Comparison of ENCODE assay signal across 1 cellular context in the genomic region with DNA sequence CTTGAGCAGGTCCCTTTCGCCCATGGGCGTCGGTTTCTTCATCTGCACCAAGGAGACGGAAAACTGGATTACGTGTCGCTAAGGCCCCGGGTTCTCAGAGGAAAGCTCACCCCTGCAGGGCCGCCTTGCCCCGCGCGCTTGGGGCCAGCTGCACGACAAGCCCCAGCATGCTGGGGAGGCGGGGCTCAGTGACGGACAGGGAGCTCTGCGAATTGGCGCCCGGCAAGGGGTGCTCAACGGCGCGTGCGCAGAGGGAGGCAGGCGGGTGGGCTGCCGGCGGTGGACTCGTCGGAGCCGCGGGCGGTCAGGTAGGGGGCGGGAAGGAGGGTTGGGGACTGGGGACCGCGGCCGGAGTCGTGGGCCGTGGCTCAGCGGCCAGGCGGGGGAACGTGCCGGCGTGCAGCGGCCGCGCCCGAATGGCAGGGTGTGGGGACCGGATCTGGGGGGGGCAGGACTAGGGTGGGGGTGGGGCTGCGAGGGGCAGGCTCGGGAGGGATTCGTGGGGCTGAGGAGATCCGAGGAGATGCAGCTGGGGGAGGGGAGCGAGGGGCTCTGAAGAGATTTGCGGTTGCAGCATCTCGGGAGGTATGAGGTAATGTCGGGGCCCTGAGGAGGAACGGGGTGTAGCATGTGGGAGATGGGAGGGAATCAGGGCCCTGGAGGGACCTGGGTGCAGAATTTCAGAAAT.
A peak's percentile ranks its signal among the peaks of the same experiment; 100 is the strongest.
TF ChIP-seq lines count a peak whose summit lies in the region.

A gene with protein sequence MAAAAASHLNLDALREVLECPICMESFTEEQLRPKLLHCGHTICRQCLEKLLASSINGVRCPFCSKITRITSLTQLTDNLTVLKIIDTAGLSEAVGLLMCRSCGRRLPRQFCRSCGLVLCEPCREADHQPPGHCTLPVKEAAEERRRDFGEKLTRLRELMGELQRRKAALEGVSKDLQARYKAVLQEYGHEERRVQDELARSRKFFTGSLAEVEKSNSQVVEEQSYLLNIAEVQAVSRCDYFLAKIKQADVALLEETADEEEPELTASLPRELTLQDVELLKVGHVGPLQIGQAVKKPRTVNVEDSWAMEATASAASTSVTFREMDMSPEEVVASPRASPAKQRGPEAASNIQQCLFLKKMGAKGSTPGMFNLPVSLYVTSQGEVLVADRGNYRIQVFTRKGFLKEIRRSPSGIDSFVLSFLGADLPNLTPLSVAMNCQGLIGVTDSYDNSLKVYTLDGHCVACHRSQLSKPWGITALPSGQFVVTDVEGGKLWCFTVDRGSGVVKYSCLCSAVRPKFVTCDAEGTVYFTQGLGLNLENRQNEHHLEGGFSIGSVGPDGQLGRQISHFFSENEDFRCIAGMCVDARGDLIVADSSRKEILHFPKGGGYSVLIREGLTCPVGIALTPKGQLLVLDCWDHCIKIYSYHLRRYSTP (plus strand): TSS at position 232 of the 688 bp plus-strand sequence. CDS start 10,438 bp downstream, outside the sequence.

TF ChIP-seq in Ishikawa, 13 proteins besides CTCF, POLR2A, EP300 and RAD21 (continued from another document):
- TF ChIP-seq YY1 (IDR thresholded peaks at IDR 0.05; ENCODE audit: low read depth) (0 out of 2 replicates have a peak, but pooled peaks have one; percentile 23), TEAD4 (IDR thresholded peaks at IDR 0.05) (no peak)
- TF ChIP-seq, protein P1, sequence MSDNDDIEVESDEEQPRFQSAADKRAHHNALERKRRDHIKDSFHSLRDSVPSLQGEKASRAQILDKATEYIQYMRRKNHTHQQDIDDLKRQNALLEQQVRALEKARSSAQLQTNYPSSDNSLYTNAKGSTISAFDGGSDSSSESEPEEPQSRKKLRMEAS (IDR thresholded peaks at IDR 0.05): peak; percentile 80
